Comparison of ENCODE assay signal across 19 cellular contexts in genomic region chr1:191588905-191589304, GRCh38.
A peak's percentile ranks its signal among the peaks of the same experiment; 100 is the strongest.
DNase-seq lines count a peak whose midpoint lies in the region; ATAC-seq, FAIRE-seq and TF ChIP-seq lines count a peak whose summit lies in the region.
"Had no signal": no experiment of that assay in that cellular context is flagged by ENCODE, and none has a peak within 500 bp of the region (broad histone marks: within the 10 kb centered on the region; RNA-seq: fewer than 3 reads in every experiment).

No MANE protein-coding gene starts in this region.

- no peaks in the 10 kb centered on the region for H3K9me2 ChIP-seq in GM23248 (ENCODE audit: insufficient read depth)

- no peak for TF ChIP-seq EP300 in K562 (IDR thresholded peaks at IDR 0.05; ENCODE audit: low read length)

- H2BK5ac ChIP-seq in IMR-90 (ENCODE audit: low read depth, low read length, poor library complexity, severe bottlenecking): no peak overlapping the region

- in situ Hi-C loops in IMR-90 (cut with MboI; ENCODE audit: low sequenced_read_pairs) (no loop called here), K562 (cut with MboI) (no loop called here), GM23248 (cut with MboI) (no loop called here)

- no peak overlapping the region for H2BK20ac ChIP-seq in IMR-90 (ENCODE audit: low read depth, low read length)

- H4K91ac ChIP-seq in IMR-90 (ENCODE audit: insufficient read depth, low read depth, low read length): no peak overlapping the region

- H3K4me2 ChIP-seq in IMR-90 (ENCODE audit: low read depth, low read length) (no peak overlapping the region), K562 (ENCODE audit: insufficient read depth, low read length) (no peak overlapping the region), GM23248 (ENCODE audit: unreplicated experiment) (no peak overlapping the region), smooth muscle cell (no peak overlapping the region)
- H3K4me2 ChIP-seq: BLaER1 treated with 17β-estradiol and CSF1 and Interleukin-3, amounts not matched to agents 10 nM and 100 nM; KMS-11 had no signal

- no peaks in the 10 kb centered on the region for H3K9me3 ChIP-seq in IMR-90 (ENCODE audit: control insufficient read depth, insufficient read depth, low read length)
- H3K9me3 ChIP-seq in K562 (replicated peaks; ENCODE audit: control insufficient read depth, insufficient read depth, low read depth, low read length): no peaks in the 10 kb centered on the region
- no peaks in the 10 kb centered on the region for H3K9me3 ChIP-seq in GM23248 (ENCODE audit: low read depth)
- H3K9me3 ChIP-seq in smooth muscle cell (replicated peaks; ENCODE audit: low read depth): no peaks in the 10 kb centered on the region
- H3K9me3 ChIP-seq: BLaER1 treated with 17β-estradiol and CSF1 and Interleukin-3, amounts not matched to agents 10 nM and 100 nM had no signal

- no peaks in the 10 kb centered on the region; the same call in 1 of the 2 replicates for H3K4me1 ChIP-seq in IMR-90 (ENCODE audit: control insufficient read depth, insufficient read depth, low read length)
- H3K4me1 ChIP-seq in K562 (replicated peaks in 1 of 2; ENCODE audit: control insufficient read depth in 2 of 2, insufficient read depth in 2 of 2, low read length in 2 of 2): no peaks in the 10 kb centered on the region; a peak in 2 of 5 replicates
- H3K4me1 ChIP-seq in GM23248 (ENCODE audit: insufficient read depth): no peaks in the 10 kb centered on the region
- H3K4me1 ChIP-seq in smooth muscle cell (ENCODE audit: low read depth): no peaks in the 10 kb centered on the region

- H2AFZ ChIP-seq in IMR-90 (replicated peaks; ENCODE audit: low read length, poor library complexity): peak overlapping the region; percentile 68
- H2AFZ ChIP-seq in K562 (ENCODE audit: low read depth, low read length): peak overlapping the region; percentile 15
- H2AFZ ChIP-seq in GM23248: no peak overlapping the region
- H2AFZ ChIP-seq in smooth muscle cell (ENCODE audit: low read depth): no peak overlapping the region

- no peak overlapping the region for H2BK15ac ChIP-seq in IMR-90 (ENCODE audit: low read depth, low read length)

- TF ChIP-seq RAD21 in IMR-90 (IDR thresholded peaks at IDR 0.05; ENCODE audit: low read length) (no peak), K562 (CRISPR knock-in tag; conservative IDR thresholded peaks at IDR 0.05 in 1 of 2, IDR thresholded peaks at IDR 0.05 in 1 of 2) (no peak)

- H3K18ac ChIP-seq in IMR-90 (ENCODE audit: low read depth, low read length): no peak overlapping the region

- no peaks in the 10 kb centered on the region for H3K36me3 ChIP-seq in IMR-90 (ENCODE audit: control insufficient read depth, insufficient read depth, low read length)
- no peaks in the 10 kb centered on the region for H3K36me3 ChIP-seq in K562 (ENCODE audit: control insufficient read depth, insufficient read depth, low read length)
- H3K36me3 ChIP-seq in GM23248 (ENCODE audit: low read depth): no peaks in the 10 kb centered on the region
- H3K36me3 ChIP-seq in smooth muscle cell (ENCODE audit: low read depth): no peaks in the 10 kb centered on the region
- H3K36me3 ChIP-seq: BLaER1 treated with 17β-estradiol and CSF1 and Interleukin-3, amounts not matched to agents 10 nM and 100 nM had no signal

- no peak overlapping the region for H4K5ac ChIP-seq in IMR-90 (ENCODE audit: low read depth, low read length)

- dilution Hi-C loops in IMR-90 (cut with HindIII; ENCODE audit: low sequenced_read_pairs, unreplicated experiment): no loop called here

- no peak overlapping the region for H2AK5ac ChIP-seq in IMR-90 (ENCODE audit: low read depth, low read length)

- TF ChIP-seq CTCF in IMR-90 (conservative IDR thresholded peaks at IDR 0.05; ENCODE audit: low read depth, low read length): no peak
- TF ChIP-seq CTCF in K562 (IDR thresholded peaks at IDR 0.05 in 2 of 3, conservative IDR thresholded peaks at IDR 0.05 in 1 of 3; ENCODE audit: insufficient read depth in 2 of 3, low read depth in 1 of 3, low read length in 3 of 3): no peak
- no peak for TF ChIP-seq CTCF in smooth muscle cell (IDR thresholded peaks at IDR 0.05; ENCODE audit: borderline replicate concordance, insufficient read depth, poor library complexity, severe bottlenecking)

- H3K79me1 ChIP-seq in IMR-90 (ENCODE audit: low read depth in 1 of 2, low read length in 2 of 2): no peaks in the 10 kb centered on the region

- ATAC-seq in GM18868 (IDR thresholded peaks at IDR 0.05; ENCODE audit: unreplicated experiment) (peak; percentile 54), IMR-90 (ENCODE audit: low read depth) (no peak), K562 (no peak)
- ATAC-seq: CD8-positive, alpha-beta T cell; HCT116; HepG2 had no signal

- H3K4me3 ChIP-seq in IMR-90 (ENCODE audit: insufficient read depth, low read depth, low read length) (no peak overlapping the region), K562 (no peak overlapping the region), GM23248 (no peak overlapping the region), smooth muscle cell (no peak overlapping the region)
- H3K4me3 ChIP-seq: BLaER1 treated with 17β-estradiol and CSF1 and Interleukin-3, amounts not matched to agents 10 nM and 100 nM had no signal

- no peak overlapping the region for H4K8ac ChIP-seq in IMR-90 (ENCODE audit: low read depth in 2 of 2, low read length in 2 of 2)

- H3K9me1 ChIP-seq in IMR-90 (ENCODE audit: insufficient read depth, low read length): no peaks in the 10 kb centered on the region
- no peaks in the 10 kb centered on the region for H3K9me1 ChIP-seq in K562 (ENCODE audit: control insufficient read depth, insufficient read depth, low read length)

- H3K23ac ChIP-seq in IMR-90 (ENCODE audit: low read depth, low read length): no peak overlapping the region

- H3K56ac ChIP-seq in IMR-90 (ENCODE audit: extremely low read depth, insufficient read depth, low read length): no peak overlapping the region

- WGBS in IMR-90 (ENCODE audit: extremely low coverage in 2 of 2, insufficient read length in 1 of 2), 2 experiments: no CpG with 5 or more reads among the region's 1 CpG
- WGBS in K562 (ENCODE audit: insufficient coverage, low coverage, missing lambda C conversion rate): 0% methylated on average over 1 of the region's 1 CpG
- 11 to 13% methylated on average over 1 of the region's 1 CpG for WGBS in GM23248 (ENCODE audit: low coverage in 1 of 2, low lambda C conversion rate in 2 of 2, missing lambda C conversion rate in 2 of 2), 2 experiments
- 69% methylated on average over 1 of the region's 1 CpG for WGBS in smooth muscle cell (ENCODE audit: low lambda C conversion rate)

- intact Hi-C loops in IMR-90 (cut with micrococcal nuclease): no loop called here
- intact Hi-C loops in K562 (cut with micrococcal nuclease): no loop called here

- no peak for DNase-seq in IMR-90
- DNase-seq in K562 (ENCODE audit: extremely low read depth in 1 of 4, low spot score in 3 of 4): no peak
- no peak for DNase-seq in kidney tubule cell (ENCODE audit: low spot score)
- no peak for DNase-seq in GM23248
- DNase-seq in NK-92 treated with Interleukin-12 subunit alpha and Interleukin-12 subunit beta, amount 100 ng/mL, for 24 hours (lab: John Stamatoyannopoulos, UW): no peak
- no peak for DNase-seq in smooth muscle cell (lab: John Stamatoyannopoulos, UW; ENCODE audit: unreplicated experiment)
- DNase-seq: Calu3; CD8-positive, alpha-beta T cell; DMS79 treated with DMSO at 0.1 percent for 48 hours; EL; HFFc6 had no signal

- H3K79me2 ChIP-seq in K562 (ENCODE audit: control insufficient read depth, insufficient read depth, low read length): no peaks in the 10 kb centered on the region
- H3K79me2 ChIP-seq in GM23248 (ENCODE audit: insufficient read depth): no peaks in the 10 kb centered on the region
- no peaks in the 10 kb centered on the region for H3K79me2 ChIP-seq in smooth muscle cell (ENCODE audit: low read depth)

- no peak for FAIRE-seq in K562 (lab: Jason Lieb, UNC)
- FAIRE-seq: GM12892, GM18507, H54, HepG2 had no signal

- no TSS peak for BruUV-seq in IMR-90 (replicated peaks; lab: Mats Ljungman, UMichigan)
- BruUV-seq in K562 (replicated peaks; lab: Mats Ljungman, UMichigan): no TSS peak

- H3K14ac ChIP-seq in IMR-90 (replicated peaks; ENCODE audit: low read depth, low read length): no peak overlapping the region

- no peaks in the 10 kb centered on the region for H3F3A ChIP-seq in GM23248 (ENCODE audit: insufficient read depth)
- H3F3A ChIP-seq in smooth muscle cell (ENCODE audit: low read depth): no peaks in the 10 kb centered on the region

- no peak overlapping the region for H3K4ac ChIP-seq in IMR-90 (ENCODE audit: low read depth, low read length)

- no peak overlapping the region for H2BK120ac ChIP-seq in IMR-90 (ENCODE audit: low read depth, low read length)

- POLR2A ChIA-PET in IMR-90 (lab: Charles Lee; ENCODE audit: unreplicated experiment) (no interaction called here), K562 (lab: Yijun Ruan, JAX) (no interaction called here)

- H4K20me1 ChIP-seq in IMR-90 (ENCODE audit: insufficient read depth, low read length) (no peaks in the 10 kb centered on the region), K562 (replicated peaks; ENCODE audit: control insufficient read depth, insufficient read depth, low read length) (no peaks in the 10 kb centered on the region), GM23248 (ENCODE audit: insufficient read depth) (no peaks in the 10 kb centered on the region), smooth muscle cell (ENCODE audit: low read depth) (no peaks in the 10 kb centered on the region)
- H4K20me1 ChIP-seq: BLaER1 treated with 17β-estradiol and CSF1 and Interleukin-3, amounts not matched to agents 10 nM and 100 nM had no signal

- H3K27me3 ChIP-seq in IMR-90 (ENCODE audit: control insufficient read depth, insufficient read depth, low read length) (no peaks in the 10 kb centered on the region), K562 (ENCODE audit: control insufficient read depth in 2 of 2, insufficient read depth in 2 of 2, low read length in 2 of 2) (no peaks in the 10 kb centered on the region), GM23248 (replicated peaks; ENCODE audit: insufficient read depth) (no peaks in the 10 kb centered on the region), smooth muscle cell (ENCODE audit: low read depth) (no peaks in the 10 kb centered on the region)
- H3K27me3 ChIP-seq: BLaER1 treated with 17β-estradiol and CSF1 and Interleukin-3, amounts not matched to agents 10 nM and 100 nM had no signal

- no peak overlapping the region for H3K9ac ChIP-seq in IMR-90 (ENCODE audit: low read depth, low read length)
- H3K9ac ChIP-seq in K562 (ENCODE audit: insufficient read depth in 1 of 2, low read depth in 2 of 2, low read length in 2 of 2): no peak overlapping the region
- H3K9ac ChIP-seq in GM23248: no peak overlapping the region
- H3K9ac ChIP-seq in smooth muscle cell (ENCODE audit: low read depth): no peak overlapping the region
- H3K9ac ChIP-seq: BLaER1 treated with 17β-estradiol and CSF1 and Interleukin-3, amounts not matched to agents 10 nM and 100 nM; KMS-11 had no signal

- no peak overlapping the region for H2AK9ac ChIP-seq in IMR-90 (replicated peaks; ENCODE audit: low read depth, low read length, poor library complexity)

- no peak overlapping the region for H3K27ac ChIP-seq in IMR-90 (ENCODE audit: insufficient read depth, low read length)
- no peak overlapping the region for H3K27ac ChIP-seq in K562 (ENCODE audit: extremely low read depth, low read depth, low read length)
- no peak overlapping the region for H3K27ac ChIP-seq in GM23248
- H3K27ac ChIP-seq in smooth muscle cell (ENCODE audit: low read depth): no peak overlapping the region
- H3K27ac ChIP-seq: BLaER1 treated with 17β-estradiol and CSF1 and Interleukin-3, amounts not matched to agents 10 nM and 100 nM; KMS-11 had no signal

- TF ChIP-seq POLR2A in IMR-90 (IDR thresholded peaks at IDR 0.05; ENCODE audit: low read depth, low read length) (no peak), K562 (conservative IDR thresholded peaks at IDR 0.05) (no peak)

- CTCF ChIA-PET in IMR-90 (lab: Yijun Ruan, JAX) (no interaction called here), K562 (lab: Yijun Ruan, JAX; ENCODE audit: low intra/inter-chr PET ratio) (no interaction called here)

Comparison
In these comparisons a context has a peak if more than half of its experiments do, and no peak if none do; other contexts are left out.
1. H2AFZ ChIP-seq: peak in IMR-90 (single experiment) and K562 (single experiment); none in GM23248 (single experiment) and smooth muscle cell (single experiment).